ENCODE assay signal across 8 cellular contexts in the genomic region with DNA sequence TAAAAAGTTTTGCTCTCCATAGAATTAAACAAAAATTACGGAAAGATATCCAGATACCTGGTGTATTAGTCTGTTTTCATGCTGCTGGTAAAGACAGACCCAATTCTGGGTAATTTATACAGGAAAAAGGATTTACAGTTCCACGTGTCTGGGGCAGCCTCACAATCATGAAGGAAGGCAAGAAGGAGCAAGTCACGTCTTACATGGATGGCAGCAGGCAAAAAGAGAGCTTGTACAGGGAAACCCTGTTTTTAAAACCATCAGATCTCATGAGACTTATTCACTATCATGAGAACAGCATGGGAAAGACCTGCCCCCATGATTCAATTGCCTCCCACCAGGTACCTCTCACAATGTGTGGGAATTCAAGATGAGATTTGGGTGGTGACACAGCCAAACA. TPM values are rescaled to one million over a fixed set of nuclear protein-coding genes. Genes with fewer than 3 reads are reported as not detected.
"Had no signal": no experiment of that assay in that cellular context is flagged by ENCODE, and none has a peak within 500 bp of the region (broad histone marks: within the 10 kb centered on the region; RNA-seq: fewer than 3 reads in every experiment).

No MANE protein-coding gene starts in this region.

RNA-seq across cellular contexts. Expression of a gene that starts 24.2 kb away (rescaled TPM):
- total RNA-seq: stomach, subcutaneous adipose tissue, temporal lobe, thoracic aorta, transverse colon, ureter, urinary bladder, vagina had no signal
- polyA plus RNA-seq: urinary bladder had no signal

RNA-seq across cellular contexts. Expression of a gene that starts 35.9 kb away (rescaled TPM):
- total RNA-seq: stomach had no signal
